Comparison of ENCODE assay signal across 9 cellular contexts in genomic region chr17:18860161-18860972, GRCh38. TPM values are rescaled to one million over a fixed set of nuclear protein-coding genes. Genes with fewer than 3 reads are reported as not detected.
A peak's percentile ranks its signal among the peaks of the same experiment; 100 is the strongest.
DNase-seq lines count a peak whose midpoint lies in the region; ATAC-seq and TF ChIP-seq lines count a peak whose summit lies in the region.
"Had no signal": no experiment of that assay in that cellular context is flagged by ENCODE, and none has a peak within 500 bp of the region (broad histone marks: within the 10 kb centered on the region; RNA-seq: fewer than 3 reads in every experiment).

No MANE protein-coding gene starts in this region.

- TF ChIP-seq CTCF in GM12864 (IDR thresholded peaks at IDR 0.05; ENCODE audit: low read depth, low read length, missing control alignments), result no peak

- peak; percentile 35 for ATAC-seq in GM21576 (IDR thresholded peaks at IDR 0.05; ENCODE audit: unreplicated experiment)
- no peak for ATAC-seq in left lobe of liver
- no peak for ATAC-seq in HG03095 (IDR thresholded peaks at IDR 0.05; ENCODE audit: unreplicated experiment)

- peak overlapping the region; percentile 28; the same call in 1 of the 2 replicates for H3K4me3 ChIP-seq in GM12864 (ENCODE audit: low read depth, low read length)

- DNase-seq in GM12864 (ENCODE audit: low read depth) (peak; percentile 75), RKO (ENCODE audit: low spot score) (peak; percentile 46), left lobe of liver (ENCODE audit: low spot score) (peak; percentile 35), retina (no peak), OCI-M2 (lab: John Stamatoyannopoulos, UW; ENCODE audit: unreplicated experiment) (no peak), NCI-H2227 (lab: John Stamatoyannopoulos, UW; ENCODE audit: unreplicated experiment) (no peak)
- DNase-seq: NCI-H1048 had no signal

RNA-seq across cellular contexts. Expression of gene PRPSAP2, which starts 2.4 kb away (rescaled TPM):
- 15.6 TPM for total RNA-seq in left lobe of liver

Comparison
In these comparisons a context has a peak if more than half of its experiments do, and no peak if none do; other contexts are left out.
1. DNase-seq: peak in GM12864 (single experiment), RKO (single experiment) and left lobe of liver (single experiment); none in retina (single experiment), OCI-M2 (single experiment) and NCI-H2227 (single experiment).